In genomic region chr14:63543000-63543825, GRCh38 we compare ENCODE assay signal across 8 cellular contexts. TPM values are rescaled to one million over a fixed set of nuclear protein-coding genes. Genes with fewer than 3 reads are reported as not detected.
DNase-seq lines count a peak whose midpoint lies in the region; ATAC-seq, FAIRE-seq and TF ChIP-seq lines count a peak whose summit lies in the region.

PPP2R5E (minus strand) TSS chr14:63543377; CDS start chr14:63539685, 3,692 bp downstream.

- H3K27ac ChIP-seq in WERI-Rb-1, result peak within 1 kb of the TSS; percentile 94
- H3K27ac ChIP-seq in iPS-20b (ENCODE audit: low read length), result peak within 1 kb of the TSS; percentile 89
- peak within 1 kb of the TSS; percentile 79 to 96 (median 93) for H3K27ac ChIP-seq in skin epidermis

- peaks cover 27% of the 10 kb centered on the region for H3K36me3 ChIP-seq in WERI-Rb-1
- peaks cover under 1% of the 10 kb centered on the region for H3K36me3 ChIP-seq in bronchial epithelial cell (ENCODE audit: control insufficient read depth, insufficient read depth, low read length)
- H3K36me3 ChIP-seq in iPS-20b (ENCODE audit: insufficient read depth, low read depth, low read length), result peaks cover 18% of the 10 kb centered on the region

- H3K4me3 ChIP-seq in WERI-Rb-1 (ENCODE audit: low read depth, low read length), result peak within 1 kb of the TSS; percentile 87
- H3K4me3 ChIP-seq in bronchial epithelial cell (ENCODE audit: low read depth, low read length), result peak within 1 kb of the TSS; percentile 90
- peak within 1 kb of the TSS; percentile 99 for H3K4me3 ChIP-seq in iPS-20b (ENCODE audit: low read length)
- peak within 1 kb of the TSS; percentile 77 to 98 (median 93) for H3K4me3 ChIP-seq in skin epidermis

- FAIRE-seq in bronchial epithelial cell (lab: Jason Lieb, UNC), result no peak

- TF ChIP-seq CTCF in WERI-Rb-1 (IDR thresholded peaks at IDR 0.05; ENCODE audit: low read depth, low read length) (no peak), bronchial epithelial cell (IDR thresholded peaks at IDR 0.05; ENCODE audit: insufficient read depth, low read length, severe bottlenecking) (no peak)

- no peaks in the 10 kb centered on the region for H3K9me3 ChIP-seq in WERI-Rb-1 (ENCODE audit: severe bottlenecking)
- no peaks in the 10 kb centered on the region for H3K9me3 ChIP-seq in iPS-20b (ENCODE audit: insufficient read depth, low read depth, low read length)

- H3K27me3 ChIP-seq in WERI-Rb-1 (ENCODE audit: insufficient read depth, low read depth, severe bottlenecking) (no peaks in the 10 kb centered on the region), bronchial epithelial cell (ENCODE audit: control insufficient read depth, insufficient read depth, low read length) (no peaks in the 10 kb centered on the region), iPS-20b (ENCODE audit: insufficient read depth, low read length) (no peaks in the 10 kb centered on the region)

- peak within 1 kb of the TSS; percentile 93 for H3K9ac ChIP-seq in iPS-20b (ENCODE audit: low read depth, low read length)

- peak; percentile 97 for DNase-seq in ACHN
- peak; percentile 99 for DNase-seq in NCI-H2227 (lab: John Stamatoyannopoulos, UW; ENCODE audit: unreplicated experiment)
- peak; percentile 99 for DNase-seq in WERI-Rb-1
- DNase-seq in bronchial epithelial cell (ENCODE audit: low read depth), result peak; percentile 98

- peaks cover 6% of the 10 kb centered on the region; the same call in 1 of the 2 replicates for H3K4me1 ChIP-seq in iPS-20b (ENCODE audit: insufficient read depth, low read length)

- in situ Hi-C loops in ACHN (cut with HindIII; ENCODE audit: low pct_ligation_motif_present, low pct_unique_long_range_greater_than_20kb, low sequenced_read_pairs), result no loop called here

- ATAC-seq in GM18873 (IDR thresholded peaks at IDR 0.05; ENCODE audit: low FRiP score, unreplicated experiment) (peak; percentile 93), HG03139 (IDR thresholded peaks at IDR 0.05; ENCODE audit: unreplicated experiment) (peak; percentile 96)

RNA-seq across cellular contexts. Expression of gene PPP2R5E, which starts in this region (rescaled TPM):
- 11.6 and 14.5 TPM in 2 replicates for total RNA-seq in bronchial epithelial cell

Comparison
In these comparisons a context has a peak if more than half of its experiments do, and no peak if none do; other contexts are left out.
1. Peak in every context shown above with its lines: DNase-seq, ATAC-seq, H3K4me3 ChIP-seq and H3K27ac ChIP-seq.